ENCODE assay signal across 14 cellular contexts in the genomic region with DNA sequence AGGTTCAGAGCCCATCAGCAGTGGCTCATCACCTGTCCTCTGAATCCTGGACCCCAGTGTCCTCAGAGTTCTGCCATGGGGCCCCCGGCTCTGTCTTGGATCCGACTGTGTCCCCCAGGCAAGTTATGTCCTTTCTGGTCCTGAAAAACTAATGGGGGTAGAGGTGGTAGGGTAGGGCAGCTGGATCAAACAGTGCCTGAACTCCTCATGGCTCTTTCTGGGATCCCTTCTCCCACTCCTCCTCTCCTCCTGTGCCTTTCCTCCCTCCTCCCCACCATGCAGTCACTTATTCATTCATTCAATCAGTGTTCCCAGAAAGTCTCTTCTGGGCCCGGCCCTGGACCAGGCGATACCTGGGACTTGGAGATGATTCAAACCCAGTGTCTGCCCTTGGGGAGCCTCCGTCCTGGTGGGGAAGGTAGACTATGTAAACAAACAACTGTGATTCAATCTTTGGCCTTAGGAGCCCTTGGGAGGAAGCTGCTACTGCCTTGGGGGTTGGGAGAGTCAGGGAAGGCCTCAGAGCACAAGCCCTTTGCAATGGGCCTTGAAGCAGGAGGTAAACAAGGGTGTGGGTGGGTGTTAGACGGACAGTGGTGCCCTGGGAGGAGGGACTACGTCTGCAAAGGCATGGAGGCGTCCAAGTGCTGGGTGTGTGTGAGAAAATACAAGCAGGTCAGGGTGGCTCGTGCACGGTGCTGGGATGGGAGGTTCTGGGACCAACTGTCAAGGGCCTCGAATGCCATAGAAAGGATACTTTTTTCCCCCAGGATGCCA. TPM values are rescaled to one million over a fixed set of nuclear protein-coding genes. Genes with fewer than 3 reads are reported as not detected.
A peak's percentile ranks its signal among the peaks of the same experiment; 100 is the strongest.
DNase-seq lines count a peak whose midpoint lies in the region; ATAC-seq and TF ChIP-seq lines count a peak whose summit lies in the region.
"Had no signal": no experiment of that assay in that cellular context is flagged by ENCODE, and none has a peak within 500 bp of the region (broad histone marks: within the 10 kb centered on the region; RNA-seq: fewer than 3 reads in every experiment).

No MANE protein-coding gene starts in this region.

- peak; percentile 80 for ATAC-seq in RWPE2 (ENCODE audit: low read depth)

- H3K4me1 ChIP-seq in RWPE2 (ENCODE audit: insufficient read depth, poor library complexity, severe bottlenecking) (peaks cover 8% of the 10 kb centered on the region), spleen (no peaks in the 10 kb centered on the region)

- intact Hi-C loops in spleen (cut with DNase I; ENCODE audit: low total_unique reads): loop anchor here (10.0 kb wide), 1 partner anchor 66 kb away; no protein-coding TSS in a partner anchor

- TF ChIP-seq POLR2A in spleen (IDR thresholded peaks at IDR 0.05): no peak

- H3K9me3 ChIP-seq in RWPE2 (ENCODE audit: severe bottlenecking) (no peaks in the 10 kb centered on the region), spleen (no peaks in the 10 kb centered on the region)
- H3K9me3 ChIP-seq: right lobe of liver had no signal

- no peak for TF ChIP-seq CTCF in RWPE2 (IDR thresholded peaks at IDR 0.05; ENCODE audit: poor library complexity, severe bottlenecking)
- no peak for TF ChIP-seq CTCF in spleen (IDR thresholded peaks at IDR 0.05 in 8 of 11, conservative IDR thresholded peaks at IDR 0.05 in 3 of 11)
- TF ChIP-seq CTCF in GM10266 (IDR thresholded peaks at IDR 0.05; ENCODE audit: control insufficient read depth, insufficient read depth, low read depth, missing control alignments): no peak

- H3K36me3 ChIP-seq in RWPE2 (ENCODE audit: low read depth) (no peaks in the 10 kb centered on the region), spleen (no peaks in the 10 kb centered on the region)
- H3K36me3 ChIP-seq: right lobe of liver had no signal

- 63 to 74% (median 71%) methylated on average over 11 of the region's 11 CpGs for WGBS in spleen, 5 donors

- H3K27me3 ChIP-seq in RWPE2 (ENCODE audit: insufficient read depth, poor library complexity, severe bottlenecking): no peaks in the 10 kb centered on the region
- peaks cover 0 to 5% (median 0%) of the 10 kb centered on the region in 7 donors for H3K27me3 ChIP-seq in spleen (replicated peaks in 1 of 7)
- H3K27me3 ChIP-seq: right lobe of liver had no signal

- no peak overlapping the region for H3K4me3 ChIP-seq in RWPE2 (ENCODE audit: severe bottlenecking)
- H3K4me3 ChIP-seq in spleen: no peak overlapping the region
- H3K4me3 ChIP-seq: right lobe of liver had no signal

- H3K27ac ChIP-seq in RWPE2 (ENCODE audit: poor library complexity, severe bottlenecking): no peak overlapping the region
- no peak overlapping the region for H3K27ac ChIP-seq in spleen
- H3K27ac ChIP-seq: right lobe of liver had no signal

- DNase-seq in HCEC 1CT (peak; percentile 6), RWPE2 (ENCODE audit: low spot score) (no peak), islet precursor cell (peak; percentile 82), spleen (peak; percentile 33), GM10266 (ENCODE audit: extremely low spot score) (no peak), SHP77 (lab: John Stamatoyannopoulos, UW) (no peak), C1 segment of cervical spinal cord (lab: John Stamatoyannopoulos, UW) (no peak)
- DNase-seq: activated CD4-positive, CD25-positive, alpha-beta regulatory T cell; activated CD8-positive, alpha-beta memory T cell treated with anti-CD3 and anti-CD28 coated beads, Interleukin-2, amount 50 U/mL, for 48 hours; COR-L47; foreskin melanocyte; naive B cell; right lobe of liver had no signal

RNA-seq across cellular contexts. Expression of a gene that starts 6.4 kb away (rescaled TPM):
- total RNA-seq in spleen: 1 to 10 TPM; 2.6 to 5.4 (median 4.8) TPM
- polyA plus RNA-seq in spleen: 1 to 10 TPM; 1.3 to 3.9 (median 1.9) TPM

RNA-seq across cellular contexts. Expression of a gene that starts 35.8 kb away (rescaled TPM):
- 10 to 100 TPM; 36.2 to 67.2 (median 43.8) TPM for total RNA-seq in spleen
- polyA plus RNA-seq in spleen: 100 to 1,000 TPM in 2 of 3 donors, 10 to 100 TPM in 1; 77.0 to 114 (median 106) TPM

RNA-seq across cellular contexts. Expression of a gene that starts 59.0 kb away (rescaled TPM):
- total RNA-seq in spleen: under 1 TPM in 2 of 7 donors, not detected in 5; 0.17 to 0.28 TPM
- polyA plus RNA-seq in spleen: 1 to 10 TPM; 1.5 to 2.1 (median 1.9) TPM
- total RNA-seq: HT1080 had no signal

Comparison
In these comparisons a context has a peak if more than half of its experiments do, and no peak if none do; other contexts are left out.
1. DNase-seq: peak in HCEC 1CT (single experiment), islet precursor cell (single experiment) and spleen (single experiment); none in RWPE2 (single experiment), GM10266 (single experiment), SHP77 (0 of 2) and C1 segment of cervical spinal cord (0 of 14).